Comparison of ENCODE assay signal across 2 cellular contexts in the genomic region with DNA sequence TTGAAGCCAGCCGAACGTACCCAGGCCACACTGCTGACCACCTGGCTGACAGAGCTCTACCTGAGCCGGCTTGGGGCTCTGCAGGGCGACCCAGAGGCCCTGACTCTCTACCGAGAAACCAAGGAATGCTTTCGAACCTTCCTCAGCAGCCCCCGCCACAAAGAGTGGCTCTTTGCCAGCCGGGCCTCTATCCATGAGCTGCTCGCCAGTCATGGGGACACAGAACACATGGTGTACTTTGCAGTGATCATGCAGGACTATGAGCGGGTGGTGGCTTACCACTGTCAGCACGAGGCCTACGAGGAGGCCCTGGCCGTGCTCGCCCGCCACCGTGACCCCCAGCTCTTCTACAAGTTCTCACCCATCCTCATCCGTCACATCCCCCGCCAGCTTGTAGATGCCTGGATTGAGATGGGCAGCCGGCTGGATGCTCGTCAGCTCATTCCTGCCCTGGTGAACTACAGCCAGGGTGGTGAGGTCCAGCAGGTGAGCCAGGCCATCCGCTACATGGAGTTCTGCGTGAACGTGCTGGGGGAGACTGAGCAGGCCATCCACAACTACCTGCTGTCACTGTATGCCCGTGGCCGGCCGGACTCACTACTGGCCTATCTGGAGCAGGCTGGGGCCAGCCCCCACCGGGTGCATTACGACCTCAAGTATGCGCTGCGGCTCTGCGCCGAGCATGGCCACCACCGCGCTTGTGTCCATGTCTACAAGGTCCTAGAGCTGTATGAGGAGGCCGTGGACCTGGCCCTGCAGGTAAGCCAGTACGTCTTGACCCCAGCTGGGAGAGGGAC.
TF ChIP-seq lines count a peak whose summit lies in the region.

No MANE protein-coding gene starts in this region.

TF ChIP-seq in IMR-90, 13 proteins besides CTCF, POLR2A, EP300 and RAD21:
- TF ChIP-seq RCOR1 (IDR thresholded peaks at IDR 0.05; ENCODE audit: insufficient replicate concordance, low read length) (no peak), RFX5 (IDR thresholded peaks at IDR 0.05; ENCODE audit: low read depth, low read length) (no peak), MAFK (IDR thresholded peaks at IDR 0.05; ENCODE audit: low read depth, low read length) (no peak), CEBPB (IDR thresholded peaks at IDR 0.05; ENCODE audit: low read depth, low read length) (no peak), MXI1 (IDR thresholded peaks at IDR 0.05; ENCODE audit: borderline replicate concordance, low read depth, low read length) (no peak), ELK1 (IDR thresholded peaks at IDR 0.05; ENCODE audit: borderline replicate concordance, low read depth, low read length) (no peak), FOS (IDR thresholded peaks at IDR 0.05; ENCODE audit: low read depth, low read length) (no peak), NFE2L2 (IDR thresholded peaks at IDR 0.05; ENCODE audit: low read depth, low read length) (no peak), BHLHE40 (IDR thresholded peaks at IDR 0.05; ENCODE audit: low read depth, low read length) (no peak), USF2 (IDR thresholded peaks at IDR 0.05; ENCODE audit: low read depth, low read length) (no peak), MAZ (IDR thresholded peaks at IDR 0.05; ENCODE audit: borderline replicate concordance, low read depth, low read length) (no peak), CHD1 (IDR thresholded peaks at IDR 0.05; ENCODE audit: low read depth, low read length) (no peak), SMC3 (IDR thresholded peaks at IDR 0.05; ENCODE audit: low read depth, low read length) (no peak)

TF ChIP-seq in K562, 482 proteins besides CTCF, POLR2A, EP300 and RAD21:
- 0 out of 2 replicates have a peak, but pooled peaks have one; percentile 25 for TF ChIP-seq POLR2G (IDR thresholded peaks at IDR 0.05; ENCODE audit: low read depth, low read length)
- TF ChIP-seq CREBBP (IDR thresholded peaks at IDR 0.05; ENCODE audit: low read depth, low read length), result no peak
- TF ChIP-seq ZBTB40 (IDR thresholded peaks at IDR 0.05), result no peak
- no peak for TF ChIP-seq ZBTB40 (CRISPR knock-in tag; IDR thresholded peaks at IDR 0.05)
- peak; percentile 41; the same call in 1 of the 2 replicates for TF ChIP-seq RBFOX2 (IDR thresholded peaks at IDR 0.05; ENCODE audit: low read depth, low read length)
